ENCODE assay signal across 17 cellular contexts in genomic region chr14:52609445-52610044, GRCh38.
"Had no signal": no experiment of that assay in that cellular context is flagged by ENCODE, and none has a peak within 500 bp of the region (broad histone marks: within the 10 kb centered on the region; RNA-seq: fewer than 3 reads in every experiment).

No MANE protein-coding gene starts in this region.

- H3K79me2 ChIP-seq: parathyroid adenoma had no signal

- H3K9me3 ChIP-seq: neutrophil, sigmoid colon, thoracic aorta had no signal

- H3K27ac ChIP-seq: neutrophil, parathyroid adenoma, sigmoid colon, spleen, thoracic aorta had no signal

- H3K36me3 ChIP-seq: neutrophil, sigmoid colon, thoracic aorta had no signal

- H3K27me3 ChIP-seq: neutrophil, sigmoid colon, spleen had no signal

- DNase-seq: activated B cell treated with CpG ODN at 0.5 μM for 24 hours; activated CD4-positive, alpha-beta memory T cell treated with anti-CD3 and anti-CD28 coated beads, Interleukin-2, amount 10 ng/mL, durations not matched to agents 7 days and 5 days; activated CD4-positive, alpha-beta T cell treated with anti-CD3 and anti-CD28 coated beads for 4 hours; activated CD8-positive, alpha-beta memory T cell treated with anti-CD3 and anti-CD28 coated beads, Interleukin-2, amount 10 ng/mL, durations not matched to agents 7 days and 5 days; activated naive CD4-positive, alpha-beta T cell treated with anti-CD3 and anti-CD28 coated beads for 36 hours; anterior cingulate cortex; central memory CD4-positive, alpha-beta T cell; foreskin melanocyte; hypothalamus; natural killer cell; sigmoid colon; spleen; stimulated activated naive B cell treated with anti-CD40 and anti-IgM and Interleukin-4, amounts not matched to agents 10 μg/mL and 1 μg/mL and 100 μg/mL, for 72 hours had no signal

- H3K4me1 ChIP-seq: parathyroid adenoma, sigmoid colon, spleen had no signal

- ATAC-seq: activated CD8-positive, alpha-beta memory T cell treated with anti-CD3 and anti-CD28 coated beads, Interleukin-2, amount 10 ng/mL, durations not matched to agents 7 days and 5 days; natural killer cell; stimulated activated naive B cell treated with anti-CD40 and anti-IgM and Interleukin-4, amounts not matched to agents 10 μg/mL and 1 μg/mL and 100 μg/mL, for 72 hours had no signal

- H3K4me3 ChIP-seq: sigmoid colon, spleen, thoracic aorta had no signal

- FAIRE-seq: colon had no signal

- H2AFZ ChIP-seq: parathyroid adenoma had no signal

- H3K9ac ChIP-seq: parathyroid adenoma had no signal
